21 cellular contexts compared by ENCODE assay signal in genomic region chr11:31408205-31408604, GRCh38. TPM values are rescaled to one million over a fixed set of nuclear protein-coding genes. Genes with fewer than 3 reads are reported as not detected.
A peak's percentile ranks its signal among the peaks of the same experiment; 100 is the strongest.
DNase-seq lines count a peak whose midpoint lies in the region; ATAC-seq and FAIRE-seq lines count a peak whose summit lies in the region.
"Had no signal": no experiment of that assay in that cellular context is flagged by ENCODE, and none has a peak within 500 bp of the region (broad histone marks: within the 10 kb centered on the region; RNA-seq: fewer than 3 reads in every experiment).

No MANE protein-coding gene starts in this region.

- intact Hi-C loops in activated CD4-positive, alpha-beta T cell treated with anti-CD3 and anti-CD28 coated beads for 36 hours (cut with DNase I, micrococcal nuclease), result no loop called here

- peak; percentile 17 for DNase-seq in activated CD4-positive, alpha-beta T cell treated with anti-CD3 and anti-CD28 coated beads for 36 hours
- no peak for DNase-seq in activated CD4-positive, alpha-beta T cell treated with anti-CD3 and anti-CD28 coated beads, Interleukin-2, amount 50 U/mL, for 4 hours
- no peak for DNase-seq in activated naive CD4-positive, alpha-beta T cell treated with anti-CD3 and anti-CD28 coated beads, Interleukin-2, amount 50 U/mL, for 72 hours (ENCODE audit: low spot score in 2 of 2)
- no peak for DNase-seq in activated naive CD4-positive, alpha-beta T cell (lab: John Stamatoyannopoulos, UW)
- peak; percentile 19 for DNase-seq in HS-5 (ENCODE audit: low read depth)
- no peak for DNase-seq in GF-D8 (lab: John Stamatoyannopoulos, UW)
- DNase-seq in Kasumi-1 (lab: John Stamatoyannopoulos, UW), result no peak
- DNase-seq: 8988T; Calu3; DMS79 treated with DMSO at 0.1 percent for 48 hours; MG63; NCI-H2029; NCI-H446; NCI-H524 treated with DMSO at 0.1 percent for 48 hours; NCI-H82; NK-92 treated with Interleukin-12 subunit alpha and Interleukin-12 subunit beta, amount 100 ng/mL, for 24 hours; PC-9; SJCRH30 had no signal

- H3K27me3 Mint-ChIP-seq in activated CD4-positive, alpha-beta T cell treated with anti-CD3 and anti-CD28 coated beads for 36 hours, result no peaks in the 10 kb centered on the region

- peaks cover 13% of the 10 kb centered on the region for H3K36me3 Mint-ChIP-seq in activated CD4-positive, alpha-beta T cell treated with anti-CD3 and anti-CD28 coated beads for 36 hours (ENCODE audit: low read depth)
- peaks cover 4 to 5% of the 10 kb centered on the region in 2 donors for H3K36me3 Mint-ChIP-seq in activated naive CD4-positive, alpha-beta T cell treated with anti-CD3 and anti-CD28 coated beads, Interleukin-2, amount 50 U/mL, for 72 hours

- H3K4me1 Mint-ChIP-seq in activated CD4-positive, alpha-beta T cell treated with anti-CD3 and anti-CD28 coated beads for 36 hours, result peaks cover 8% of the 10 kb centered on the region

- H3K27ac Mint-ChIP-seq in activated CD4-positive, alpha-beta T cell treated with anti-CD3 and anti-CD28 coated beads for 36 hours, result no peak overlapping the region
- H3K27ac Mint-ChIP-seq in activated naive CD4-positive, alpha-beta T cell treated with anti-CD3 and anti-CD28 coated beads, Interleukin-2, amount 50 U/mL, for 72 hours, result no peak overlapping the region

- ATAC-seq in activated CD4-positive, alpha-beta T cell treated with anti-CD3 and anti-CD28 coated beads for 36 hours, result peak; percentile 77
- ATAC-seq in activated naive CD4-positive, alpha-beta T cell treated with anti-CD3 and anti-CD28 coated beads, Interleukin-2, amount 50 U/mL, for 72 hours, result peak; percentile 43 to 87
- ATAC-seq: Right ventricle myocardium inferior had no signal

- no peak overlapping the region for H3K4me3 Mint-ChIP-seq in activated CD4-positive, alpha-beta T cell treated with anti-CD3 and anti-CD28 coated beads for 36 hours

- peak; percentile 9 for FAIRE-seq in islet of Langerhans (lab: Jason Lieb, UNC)

- CTCF ChIA-PET in activated CD4-positive, alpha-beta T cell treated with anti-CD3 and anti-CD28 coated beads for 36 hours (lab: Charles Lee), result no interaction called here

- POLR2A ChIA-PET in activated CD4-positive, alpha-beta T cell treated with anti-CD3 and anti-CD28 coated beads for 36 hours (lab: Charles Lee), result no interaction called here

- H3K9me3 Mint-ChIP-seq in activated CD4-positive, alpha-beta T cell treated with anti-CD3 and anti-CD28 coated beads for 36 hours (ENCODE audit: low read depth), result peaks cover 7% of the 10 kb centered on the region
- peaks cover 0 to 3% of the 10 kb centered on the region in 2 donors for H3K9me3 Mint-ChIP-seq in activated naive CD4-positive, alpha-beta T cell treated with anti-CD3 and anti-CD28 coated beads, Interleukin-2, amount 50 U/mL, for 72 hours

RNA-seq across cellular contexts. Expression of gene DNAJC24, which starts 38.5 kb away (rescaled TPM):
- total RNA-seq in activated CD4-positive, alpha-beta T cell treated with anti-CD3 and anti-CD28 coated beads for 36 hours, result 10 to 100 TPM; 15.3 to 26.3 TPM
- total RNA-seq in activated naive CD4-positive, alpha-beta T cell treated with anti-CD3 and anti-CD28 coated beads, Interleukin-2, amount 50 U/mL, for 72 hours, result 10 to 100 TPM; 13.3 to 14.9 TPM

RNA-seq across cellular contexts. Expression of gene DCDC1, which starts 38.7 kb away (rescaled TPM):
- total RNA-seq in activated CD4-positive, alpha-beta T cell treated with anti-CD3 and anti-CD28 coated beads for 36 hours, result under 1 TPM; 0.23 to 0.32 TPM
- total RNA-seq in activated naive CD4-positive, alpha-beta T cell treated with anti-CD3 and anti-CD28 coated beads, Interleukin-2, amount 50 U/mL, for 72 hours, result under 1 TPM in 1 of 2 donors, not detected in 1; 0.47 TPM
- total RNA-seq: HT-29 had no signal

Comparison
In these comparisons a context has a peak if more than half of its experiments do, and no peak if none do; other contexts are left out.
1. DNase-seq: peak in activated CD4-positive, alpha-beta T cell treated with anti-CD3 and anti-CD28 coated beads for 36 hours (single experiment) and HS-5 (single experiment); none in activated CD4-positive, alpha-beta T cell treated with anti-CD3 and anti-CD28 coated beads, Interleukin-2, amount 50 U/mL, for 4 hours (0 of 2), activated naive CD4-positive, alpha-beta T cell treated with anti-CD3 and anti-CD28 coated beads, Interleukin-2, amount 50 U/mL, for 72 hours (0 of 2), activated naive CD4-positive, alpha-beta T cell (0 of 4), GF-D8 (single experiment) and Kasumi-1 (0 of 2).